In the genomic region with DNA sequence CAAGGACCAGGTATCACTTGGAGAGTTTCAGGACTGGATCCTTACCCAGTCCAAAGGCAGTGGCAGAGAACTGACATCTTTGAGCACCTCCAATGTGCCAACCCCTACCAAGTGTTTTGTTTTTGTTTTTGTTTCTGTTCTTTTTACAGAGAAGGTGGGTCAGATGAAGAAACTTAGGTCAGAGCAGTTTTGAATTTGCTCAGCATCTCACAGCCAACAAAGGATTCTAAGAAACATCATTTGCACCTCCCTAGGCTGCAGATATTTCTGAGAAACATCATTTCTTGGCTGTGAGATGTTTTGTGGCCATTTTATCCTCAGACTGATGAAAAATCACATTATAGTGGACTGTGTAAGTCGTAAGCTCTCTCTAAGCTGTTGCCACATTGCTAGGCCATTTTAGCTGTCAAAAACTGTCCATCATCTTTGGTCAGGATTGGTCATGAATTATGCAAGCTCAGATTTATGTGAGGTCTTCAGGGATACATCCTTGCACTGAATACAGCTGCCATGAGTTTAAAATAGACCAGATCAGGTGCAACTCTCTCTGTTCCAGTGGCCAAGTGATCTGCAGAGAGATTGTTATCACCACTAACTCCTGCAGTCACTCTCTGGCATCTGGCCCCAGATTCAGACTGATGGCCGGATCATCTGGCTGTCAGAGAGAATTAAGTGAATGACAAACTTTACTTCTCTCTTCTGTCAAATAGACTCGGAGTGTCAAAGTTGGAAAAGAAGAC, we compare ENCODE assay signal across 23 cellular contexts.
"Had no signal": no experiment of that assay in that cellular context is flagged by ENCODE, and none has a peak within 500 bp of the region (broad histone marks: within the 10 kb centered on the region; RNA-seq: fewer than 3 reads in every experiment).

No MANE protein-coding gene starts in this region.

- H3K9me3 Mint-ChIP-seq: activated naive CD8-positive, alpha-beta T cell treated with anti-CD3 and anti-CD28 coated beads, Interleukin-2, amount 50 U/mL, for 24 hours; endodermal cell; memory B cell; natural killer cell treated with Interleukin-12 subunit alpha and Interleukin-12 subunit beta and Interleukin-15 and Interleukin-18, amount 100 ng/mL, for 72 hours; WTC11 had no signal

- H3K36me3 ChIP-seq: esophagus squamous epithelium, heart right ventricle, pancreas, upper lobe of left lung had no signal

- ATAC-seq: activated naive CD8-positive, alpha-beta T cell treated with anti-CD3 and anti-CD28 coated beads, Interleukin-2, amount 50 U/mL, for 24 hours; heart right ventricle; left cardiac atrium; natural killer cell treated with Interleukin-12 subunit alpha and Interleukin-12 subunit beta and Interleukin-15 and Interleukin-18, amount 100 ng/mL, for 72 hours; pancreas; sciatic nerve; WTC11 had no signal

- H3K36me3 Mint-ChIP-seq: memory B cell; natural killer cell treated with Interleukin-12 subunit alpha and Interleukin-12 subunit beta and Interleukin-15 and Interleukin-18, amount 100 ng/mL, for 72 hours; WTC11 had no signal

- H3K4me3 ChIP-seq: esophagus squamous epithelium, heart right ventricle, pancreas, smooth muscle cell, upper lobe of left lung had no signal

- H3K27ac Mint-ChIP-seq: activated naive CD8-positive, alpha-beta T cell treated with anti-CD3 and anti-CD28 coated beads, Interleukin-2, amount 50 U/mL, for 24 hours; endodermal cell; memory B cell; natural killer cell treated with Interleukin-12 subunit alpha and Interleukin-12 subunit beta and Interleukin-15 and Interleukin-18, amount 100 ng/mL, for 72 hours; WTC11 had no signal

- DNase-seq: activated CD4-positive, alpha-beta T cell treated with anti-CD3 and anti-CD28 coated beads, Interleukin-2, amount 50 U/mL, for 4 hours; activated CD8-positive, alpha-beta memory T cell treated with anti-CD3 and anti-CD28 coated beads for 24 hours; activated effector memory CD4-positive, alpha-beta T cell treated with anti-CD3 and anti-CD28 coated beads, Interleukin-2, amount 50 U/mL, for 16 hours; activated naive CD4-positive, alpha-beta T cell treated with anti-CD3 and anti-CD28 coated beads, Interleukin-2, amount 50 U/mL, for 16 hours; activated naive CD8-positive, alpha-beta T cell treated with anti-CD3 and anti-CD28 coated beads, Interleukin-2, amount 50 U/mL, for 24 hours; activated T-cell treated with anti-CD3 and anti-CD28 coated beads, Interleukin-2, amount 50 U/mL, for 48 hours; cortex of kidney; endodermal cell; esophagus squamous epithelium; heart right ventricle; islet precursor cell; left cardiac atrium; pancreas; stimulated activated CD4-positive, alpha-beta T cell treated with anti-CD3 and anti-CD28 coated beads, Interleukin-15, amount 100 ng/mL, for 24 hours; stimulated activated CD8-positive, alpha-beta memory T cell treated with anti-CD3 and anti-CD28 coated beads, Interleukin-4, amount 100 ng/mL, for 48 hours; stimulated activated naive CD4-positive, alpha-beta T cell; T-helper 9 cell; upper lobe of left lung had no signal

- H3K4me1 ChIP-seq: esophagus squamous epithelium, heart right ventricle, pancreas, upper lobe of left lung had no signal

- H3K27me3 Mint-ChIP-seq: memory B cell; natural killer cell treated with Interleukin-12 subunit alpha and Interleukin-12 subunit beta and Interleukin-15 and Interleukin-18, amount 100 ng/mL, for 72 hours had no signal

- H3K4me1 Mint-ChIP-seq: activated naive CD8-positive, alpha-beta T cell treated with anti-CD3 and anti-CD28 coated beads, Interleukin-2, amount 50 U/mL, for 24 hours; endodermal cell; memory B cell; WTC11 had no signal

- H3K27me3 ChIP-seq: esophagus squamous epithelium, heart right ventricle, pancreas, upper lobe of left lung had no signal

- H3K9me3 ChIP-seq: esophagus squamous epithelium, heart right ventricle, pancreas, upper lobe of left lung had no signal

- H3K4me3 Mint-ChIP-seq: activated naive CD8-positive, alpha-beta T cell treated with anti-CD3 and anti-CD28 coated beads, Interleukin-2, amount 50 U/mL, for 24 hours; endodermal cell; memory B cell; natural killer cell treated with Interleukin-12 subunit alpha and Interleukin-12 subunit beta and Interleukin-15 and Interleukin-18, amount 100 ng/mL, for 72 hours; WTC11 had no signal

- H3K27ac ChIP-seq: esophagus squamous epithelium, heart right ventricle, pancreas, upper lobe of left lung had no signal
